Comparison of ENCODE assay signal across 15 cellular contexts in genomic region chr2:121160366-121160765, GRCh38.
DNase-seq lines count a peak whose midpoint lies in the region; ATAC-seq and TF ChIP-seq lines count a peak whose summit lies in the region.
"Had no signal": no experiment of that assay in that cellular context is flagged by ENCODE, and none has a peak within 500 bp of the region (broad histone marks: within the 10 kb centered on the region; RNA-seq: fewer than 3 reads in every experiment).

No MANE protein-coding gene starts in this region.

- dilution Hi-C loops in mammary epithelial cell (cut with HindIII; ENCODE audit: low sequenced_read_pairs) = no loop called here

- CTCF ChIA-PET in mammary epithelial cell (lab: Charles Lee; ENCODE audit: low non-redundant PET) (interaction anchor here (0.5 kb wide), 1 partner anchor 185 kb away, joined by 3 read pairs; no protein-coding TSS in a partner anchor), MCF 10A (lab: Yijun Ruan, JAX) (interaction anchor here (0.5 to 1.3 kb wide), 5 partner anchors 11 to 243 kb away, joined by 3 read pairs; no protein-coding TSS in a partner anchor)

- H3K27ac ChIP-seq in mammary epithelial cell (ENCODE audit: insufficient read depth, low read depth, low read length) (no peak overlapping the region), heart left ventricle (no peak overlapping the region)
- H3K27ac ChIP-seq: 22Rv1, BLaER1 had no signal

- H3K36me3 Mint-ChIP-seq in MCF 10A (ENCODE audit: insufficient read depth, unreplicated experiment) = peaks cover 5% of the 10 kb centered on the region
- peaks cover 10% of the 10 kb centered on the region for H3K36me3 Mint-ChIP-seq in chondrocyte (ENCODE audit: low read depth)
- H3K36me3 Mint-ChIP-seq in activated CD4-positive, alpha-beta T cell treated with anti-CD3 and anti-CD28 coated beads, Interleukin-2, amount 10 ng/mL, durations not matched to agents 24 days and 14 days (ENCODE audit: low read depth) = no peaks in the 10 kb centered on the region

- H3K36me3 ChIP-seq in mammary epithelial cell (ENCODE audit: insufficient read depth, low read length) (no peaks in the 10 kb centered on the region), heart left ventricle (no peaks in the 10 kb centered on the region)
- H3K36me3 ChIP-seq: BLaER1, HAP-1 had no signal

- peaks cover 4% of the 10 kb centered on the region for H3K4me1 Mint-ChIP-seq in MCF 10A (ENCODE audit: insufficient read depth, unreplicated experiment)
- H3K4me1 Mint-ChIP-seq in chondrocyte (ENCODE audit: low read depth) = peaks cover 11% of the 10 kb centered on the region
- no peaks in the 10 kb centered on the region for H3K4me1 Mint-ChIP-seq in activated CD4-positive, alpha-beta T cell treated with anti-CD3 and anti-CD28 coated beads, Interleukin-2, amount 10 ng/mL, durations not matched to agents 24 days and 14 days

- no peak for TF ChIP-seq POLR2A in heart left ventricle (IDR thresholded peaks at IDR 0.05)

- H3K27ac Mint-ChIP-seq in MCF 10A (ENCODE audit: low read depth, unreplicated experiment) = no peak overlapping the region
- peak overlapping the region; percentile 38 for H3K27ac Mint-ChIP-seq in chondrocyte (ENCODE audit: unreplicated experiment)
- no peak overlapping the region for H3K27ac Mint-ChIP-seq in activated CD4-positive, alpha-beta T cell treated with anti-CD3 and anti-CD28 coated beads, Interleukin-2, amount 10 ng/mL, durations not matched to agents 24 days and 14 days

- TF ChIP-seq CTCF in mammary epithelial cell (conservative IDR thresholded peaks at IDR 0.05 in 1 of 2, IDR thresholded peaks at IDR 0.05 in 1 of 2; ENCODE audit: extremely low read depth in 1 of 2, insufficient read depth in 1 of 2, low read depth in 1 of 2, low read length in 2 of 2) = no peak
- no peak for TF ChIP-seq CTCF in MCF 10A (IDR thresholded peaks at IDR 0.05; ENCODE audit: unreplicated experiment)
- TF ChIP-seq CTCF in chondrocyte (IDR thresholded peaks at IDR 0.05) = no peak
- TF ChIP-seq CTCF in heart left ventricle (IDR thresholded peaks at IDR 0.05) = no peak

- H3K4me2 ChIP-seq in mammary epithelial cell (ENCODE audit: insufficient read depth, low read depth, low read length) = no peak overlapping the region
- H3K4me2 ChIP-seq: BLaER1 had no signal

- no peak overlapping the region for H3K9ac ChIP-seq in mammary epithelial cell (ENCODE audit: insufficient read depth, low read length)
- H3K9ac ChIP-seq: BLaER1 had no signal

- H3K9me3 Mint-ChIP-seq in MCF 10A (ENCODE audit: unreplicated experiment) (peaks cover 9% of the 10 kb centered on the region), chondrocyte (ENCODE audit: low read depth) (peaks cover 23% of the 10 kb centered on the region)
- H3K9me3 Mint-ChIP-seq in activated CD4-positive, alpha-beta T cell treated with anti-CD3 and anti-CD28 coated beads, Interleukin-2, amount 10 ng/mL, durations not matched to agents 24 days and 14 days = peaks cover 5% of the 10 kb centered on the region

- POLR2A ChIA-PET in MCF 10A (lab: Yijun Ruan, JAX) = interaction anchor here (1.2 to 2.2 kb wide), 3 partner anchors 9 to 35 kb away, joined by 3 to 10 read pairs (median 7); no protein-coding TSS in a partner anchor

- H4K20me1 ChIP-seq in mammary epithelial cell (ENCODE audit: insufficient read depth, low read length) = no peaks in the 10 kb centered on the region
- H4K20me1 ChIP-seq: BLaER1 had no signal

- no TSS peak for BruUV-seq in mammary epithelial cell (replicated peaks; lab: Mats Ljungman, UMichigan)
- no TSS peak for BruUV-seq in MCF 10A (replicated peaks; lab: Mats Ljungman, UMichigan)

- in situ Hi-C loops in mammary epithelial cell (cut with MboI; ENCODE audit: low sequenced_read_pairs in 2 of 2) = no loop called here

- DNase-seq in mammary epithelial cell (no peak), MCF 10A (ENCODE audit: unreplicated experiment) (no peak), chondrocyte (ENCODE audit: low spot score) (no peak), myocyte (ENCODE audit: low read depth) (peak; percentile 49), T-helper 9 cell (no peak), activated gamma-delta T cell (lab: John Stamatoyannopoulos, UW) (no peak), heart left ventricle (no peak)
- DNase-seq in activated CD4-positive, alpha-beta T cell treated with anti-CD3 and anti-CD28 coated beads, Interleukin-2, amount 10 ng/mL, durations not matched to agents 24 days and 14 days = no peak
- DNase-seq: AML-193, Calu3, DMS 273 treated with DMSO at 0.1 percent for 48 hours, IMR-90 had no signal

- no peaks in the 10 kb centered on the region for H3K79me2 ChIP-seq in mammary epithelial cell (ENCODE audit: insufficient read depth, low read length)

- H3K4me3 Mint-ChIP-seq in MCF 10A (ENCODE audit: unreplicated experiment) (no peak overlapping the region), chondrocyte (ENCODE audit: unreplicated experiment) (no peak overlapping the region)
- H3K4me3 Mint-ChIP-seq in activated CD4-positive, alpha-beta T cell treated with anti-CD3 and anti-CD28 coated beads, Interleukin-2, amount 10 ng/mL, durations not matched to agents 24 days and 14 days = no peak overlapping the region

- H2AFZ ChIP-seq in mammary epithelial cell (ENCODE audit: low read depth, low read length) = peak overlapping the region; percentile 35

- peaks cover 6% of the 10 kb centered on the region for H3K4me1 ChIP-seq in mammary epithelial cell (ENCODE audit: insufficient read depth, low read length)
- no peaks in the 10 kb centered on the region for H3K4me1 ChIP-seq in heart left ventricle
- H3K4me1 ChIP-seq: BLaER1, HAP-1 had no signal

- H3K27me3 ChIP-seq in mammary epithelial cell (ENCODE audit: insufficient read depth, low read length) = no peaks in the 10 kb centered on the region
- no peaks in the 10 kb centered on the region for H3K27me3 ChIP-seq in heart left ventricle
- H3K27me3 ChIP-seq: BLaER1 had no signal

- intact Hi-C loops in mammary epithelial cell (cut with micrococcal nuclease) = no loop called here
- intact Hi-C loops in MCF 10A (cut with micrococcal nuclease) = no loop called here
- intact Hi-C loops in activated CD4-positive, alpha-beta T cell treated with anti-CD3 and anti-CD28 coated beads, Interleukin-2, amount 10 ng/mL, durations not matched to agents 24 days and 14 days (cut with micrococcal nuclease) = no loop called here
- intact Hi-C loops in heart left ventricle (cut with DNase I) = no loop called here

- WGBS in mammary epithelial cell (ENCODE audit: low coverage, missing lambda C conversion rate) = 69% methylated on average over 4 of the region's 4 CpGs
- 67 to 73% (median 69%) methylated on average over 4 of the region's 4 CpGs for WGBS in heart left ventricle, 4 donors

- no peak for ATAC-seq in heart left ventricle

- H3K4me3 ChIP-seq in mammary epithelial cell (replicated peaks in 1 of 3; ENCODE audit: insufficient read depth in 1 of 3, low read depth in 2 of 3, low read length in 3 of 3) (no peak overlapping the region), heart left ventricle (no peak overlapping the region)
- H3K4me3 ChIP-seq: BLaER1, HAP-1 had no signal

- H3K27me3 Mint-ChIP-seq in MCF 10A (ENCODE audit: insufficient read depth, unreplicated experiment) (no peaks in the 10 kb centered on the region), chondrocyte (ENCODE audit: low read depth) (peaks cover 5% of the 10 kb centered on the region)
- H3K27me3 Mint-ChIP-seq in activated CD4-positive, alpha-beta T cell treated with anti-CD3 and anti-CD28 coated beads, Interleukin-2, amount 10 ng/mL, durations not matched to agents 24 days and 14 days = no peaks in the 10 kb centered on the region

- H3K9me3 ChIP-seq in mammary epithelial cell (replicated peaks; ENCODE audit: insufficient read depth, low read length) = peaks cover 25% of the 10 kb centered on the region
- H3K9me3 ChIP-seq in heart left ventricle = peaks cover 0 to 34% (median 15%) of the 10 kb centered on the region in 12 donors
